ENCODE assay signal across 1 cellular context in genomic region chr14:75437201-75438143, GRCh38.
TF ChIP-seq lines count a peak whose summit lies in the region.

No MANE protein-coding gene starts in this region.

TF ChIP-seq in GM12878, 131 proteins besides CTCF, POLR2A, EP300 and RAD21:
- TF ChIP-seq MTA2 (IDR thresholded peaks at IDR 0.05; ENCODE audit: low read depth) = no peak
- TF ChIP-seq MEF2B (IDR thresholded peaks at IDR 0.05; ENCODE audit: partially characterized antibody, poor library complexity, severe bottlenecking) = peak; percentile 53
- TF ChIP-seq MEF2A (IDR thresholded peaks at IDR 0.05; ENCODE audit: insufficient read depth, low read depth, low read length) = peak; percentile 64
